ENCODE assay signal across 8 cellular contexts in the genomic region with DNA sequence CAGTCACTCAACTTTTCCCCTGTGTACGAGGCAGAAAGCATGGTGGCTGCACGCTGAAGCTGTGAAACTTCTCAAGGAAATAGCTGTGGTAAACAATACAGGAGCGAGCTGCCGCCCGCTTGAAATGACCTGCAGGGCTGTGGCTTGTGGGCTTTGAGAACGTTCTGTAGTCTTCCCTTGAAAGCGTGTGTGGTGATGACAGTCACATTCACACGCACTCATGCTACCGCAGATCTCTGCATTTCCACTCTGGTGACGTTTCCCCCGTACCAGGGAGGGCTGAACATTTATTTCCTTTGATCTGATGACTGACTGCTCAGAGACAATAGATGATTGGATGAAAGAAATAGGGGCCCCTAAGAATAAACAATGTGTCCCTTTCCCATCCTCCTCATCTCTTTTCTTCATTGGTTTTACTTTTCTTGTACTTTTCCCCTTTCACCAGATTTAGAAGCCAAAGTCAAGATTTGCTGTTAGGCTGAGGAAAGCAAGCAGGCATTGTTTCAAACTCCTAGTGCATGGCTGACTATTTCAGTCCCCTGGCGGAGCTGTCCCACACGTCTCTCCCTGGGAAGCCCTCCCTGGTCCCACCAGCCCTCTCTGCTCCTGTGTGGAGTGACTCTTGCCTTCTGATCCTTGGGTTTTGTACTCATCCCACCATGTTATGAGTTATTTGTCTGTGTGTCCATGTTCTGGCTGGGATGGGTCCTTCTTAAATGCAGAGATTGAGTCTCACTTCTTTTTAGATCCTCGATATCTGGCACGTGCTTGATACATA. TPM values are rescaled to one million over a fixed set of nuclear protein-coding genes. Genes with fewer than 3 reads are reported as not detected.
A peak's percentile ranks its signal among the peaks of the same experiment; 100 is the strongest.
DNase-seq lines count a peak whose midpoint lies in the region; ATAC-seq and TF ChIP-seq lines count a peak whose summit lies in the region.

No MANE protein-coding gene starts in this region.

- H3K4me3 ChIP-seq in heart right ventricle = no peak overlapping the region

- H3K36me3 ChIP-seq in heart right ventricle = no peaks in the 10 kb centered on the region

- no peak for TF ChIP-seq CTCF in heart right ventricle (IDR thresholded peaks at IDR 0.05)
- no peak for TF ChIP-seq CTCF in endothelial cell (IDR thresholded peaks at IDR 0.05; ENCODE audit: unreplicated experiment)

- no peak overlapping the region for H3K4me3 Mint-ChIP-seq in endothelial cell (ENCODE audit: unreplicated experiment)

- H3K27me3 ChIP-seq in heart right ventricle = no peaks in the 10 kb centered on the region

- H3K27me3 Mint-ChIP-seq in endothelial cell (ENCODE audit: unreplicated experiment) = peaks cover 5% of the 10 kb centered on the region

- H3K27ac Mint-ChIP-seq in endothelial cell (ENCODE audit: unreplicated experiment) = no peak overlapping the region

- no peaks in the 10 kb centered on the region for H3K9me3 ChIP-seq in heart right ventricle

- peaks cover 2 to 62% (median 24%) of the 10 kb centered on the region in 9 donors for H3K4me1 ChIP-seq in heart right ventricle

- WGBS in heart right ventricle, 2 donors = 40 to 53% methylated on average over 15 of the region's 15 CpGs

- DNase-seq in activated T-cell treated with anti-CD3 and anti-CD28 coated beads for 1 hour (ENCODE audit: low read depth) (peak; percentile 70), heart right ventricle (peak in 1 of 2 donors; percentile 34), NCI-H2081 treated with DMSO at 0.1 percent for 48 hours (lab: John Stamatoyannopoulos, UW) (no peak), endothelial cell (ENCODE audit: low spot score) (no peak), NCI-H1092 (lab: John Stamatoyannopoulos, UW) (no peak)
- peak; percentile 83 to 86 for DNase-seq in stimulated activated CD4-positive, alpha-beta T cell treated with anti-CD3 and anti-CD28 coated beads, Interleukin-2, amount 100 ng/mL, for 24 hours

- ATAC-seq in GM19372 (IDR thresholded peaks at IDR 0.05; ENCODE audit: low read depth, unreplicated experiment) (peak; percentile 56), HG03571 (IDR thresholded peaks at IDR 0.05; ENCODE audit: unreplicated experiment) (peak; percentile 50), heart right ventricle (peak in 7 of 8 donors; percentile 4 to 76 (median 28))

- no peaks in the 10 kb centered on the region for H3K36me3 Mint-ChIP-seq in endothelial cell (ENCODE audit: low read depth, unreplicated experiment)

- no peaks in the 10 kb centered on the region for H3K9me3 Mint-ChIP-seq in endothelial cell (ENCODE audit: unreplicated experiment)

- peaks cover 32% of the 10 kb centered on the region for H3K4me1 Mint-ChIP-seq in endothelial cell (ENCODE audit: unreplicated experiment)

- intact Hi-C loops in heart right ventricle (cut with DNase I) = no loop called here

- H3K27ac ChIP-seq in heart right ventricle = peak overlapping the region; percentile 16 to 87 (median 66)

RNA-seq across cellular contexts. Expression of a gene that starts 3.9 kb away (rescaled TPM):
- 10 to 100 TPM in 3 of 10 donors, 1 to 10 TPM in 7; 3.6 to 11.9 (median 8.0) TPM for total RNA-seq in heart right ventricle
- 1 to 10 TPM; 8.0 to 8.4 TPM for polyA plus RNA-seq in heart right ventricle
- total RNA-seq in endothelial cell (ENCODE audit: unreplicated experiment) = 0.77 TPM

RNA-seq across cellular contexts. Expression of a gene that starts 9.2 kb away (rescaled TPM):
- total RNA-seq in heart right ventricle (100 to 1,000 TPM; 110 to 173 (median 122) TPM), endothelial cell (ENCODE audit: unreplicated experiment) (115 TPM)
- polyA plus RNA-seq in heart right ventricle = 100 to 1,000 TPM; 106 to 211 TPM

Comparison
In these comparisons a context has a peak if more than half of its experiments do, and no peak if none do; other contexts are left out.
1. DNase-seq: peak in activated T-cell treated with anti-CD3 and anti-CD28 coated beads for 1 hour (single experiment) and stimulated activated CD4-positive, alpha-beta T cell treated with anti-CD3 and anti-CD28 coated beads, Interleukin-2, amount 100 ng/mL, for 24 hours (2 of 2); none in NCI-H2081 treated with DMSO at 0.1 percent for 48 hours (single experiment), endothelial cell (single experiment) and NCI-H1092 (single experiment).
2. Peak in every context shown above with its lines, with median percentiles within 50 percentile points of each other: ATAC-seq.